ENCODE assay signal across 8 cellular contexts in genomic region chr16:84599528-84600202, GRCh38. TPM values are rescaled to one million over a fixed set of nuclear protein-coding genes. Genes with fewer than 3 reads are reported as not detected.
DNase-seq lines count a peak whose midpoint lies in the region; ATAC-seq and TF ChIP-seq lines count a peak whose summit lies in the region.

No MANE protein-coding gene starts in this region.

- no peak for TF ChIP-seq EP300 in transverse colon (IDR thresholded peaks at IDR 0.05; ENCODE audit: low read depth)

- TF ChIP-seq CTCF in OCI-LY3 (IDR thresholded peaks at IDR 0.05; ENCODE audit: low read depth, low read length) (no peak), cardiac muscle cell (IDR thresholded peaks at IDR 0.05; ENCODE audit: low read depth, low read length) (no peak), osteocyte (IDR thresholded peaks at IDR 0.05) (no peak), transverse colon (IDR thresholded peaks at IDR 0.05) (no peak)

- intact Hi-C loops in transverse colon (cut with DNase I; ENCODE audit: low total_unique reads) = no loop called here

- H2AFZ ChIP-seq in GM23248 (peak overlapping the region; percentile 58), OCI-LY3 (ENCODE audit: low read depth, low read length) (no peak overlapping the region)

- H3K9ac ChIP-seq in GM23248 (peak overlapping the region; percentile 75), OCI-LY3 (ENCODE audit: low read length) (peak overlapping the region; percentile 92)

- H3K79me2 ChIP-seq in GM23248 (ENCODE audit: insufficient read depth) (peaks cover 81% of the 10 kb centered on the region), OCI-LY3 (ENCODE audit: low read length) (peaks cover 82% of the 10 kb centered on the region)

- 9 to 15% methylated on average over 11 to 12 of the region's 12 CpGs for WGBS in GM23248 (ENCODE audit: low coverage in 1 of 2, low lambda C conversion rate in 2 of 2, missing lambda C conversion rate in 2 of 2), 2 experiments
- 30 to 54% methylated on average over 6 to 12 of the region's 12 CpGs for WGBS in transverse colon (ENCODE audit: low coverage in 1 of 2), 2 donors

- H3K9me3 Mint-ChIP-seq in activated naive CD8-positive, alpha-beta T cell treated with anti-CD3 and anti-CD28 coated beads for 36 hours = no peaks in the 10 kb centered on the region
- no peaks in the 10 kb centered on the region for H3K9me3 Mint-ChIP-seq in osteocyte (ENCODE audit: unreplicated experiment)

- H3K4me3 ChIP-seq in GM23248 = peak overlapping the region; percentile 57
- peak overlapping the region; percentile 66 for H3K4me3 ChIP-seq in OCI-LY3 (ENCODE audit: low read length)
- no peak overlapping the region for H3K4me3 ChIP-seq in cardiac muscle cell
- peak overlapping the region in 1 of 4 donors; percentile 19 for H3K4me3 ChIP-seq in transverse colon

- H3K27me3 Mint-ChIP-seq in activated naive CD8-positive, alpha-beta T cell treated with anti-CD3 and anti-CD28 coated beads for 36 hours = no peaks in the 10 kb centered on the region
- no peaks in the 10 kb centered on the region for H3K27me3 Mint-ChIP-seq in osteocyte (ENCODE audit: unreplicated experiment)

- in situ Hi-C loops in GM23248 (cut with MboI) (no loop called here), transverse colon (cut with MboI; ENCODE audit: low pct_ligation_motif_present in 1 of 4, low pct_unique_long_range_greater_than_20kb in 1 of 4, low sequenced_read_pairs in 3 of 4) (no loop called here)

- H3K27ac Mint-ChIP-seq in activated naive CD8-positive, alpha-beta T cell treated with anti-CD3 and anti-CD28 coated beads for 36 hours = peak overlapping the region; percentile 99
- peak overlapping the region; percentile 94 for H3K27ac Mint-ChIP-seq in osteocyte (ENCODE audit: unreplicated experiment)

- peak overlapping the region; percentile 89 for H3K27ac ChIP-seq in GM23248
- peak overlapping the region; percentile 88 for H3K27ac ChIP-seq in OCI-LY3 (ENCODE audit: low read length)
- H3K27ac ChIP-seq in cardiac muscle cell = peak overlapping the region; percentile 74
- H3K27ac ChIP-seq in transverse colon = peak overlapping the region; percentile 72 to 85 (median 81)

- H3F3A ChIP-seq in GM23248 (ENCODE audit: insufficient read depth) = peaks cover 39% of the 10 kb centered on the region

- H3K4me1 ChIP-seq in GM23248 (ENCODE audit: insufficient read depth) (peaks cover 46% of the 10 kb centered on the region), OCI-LY3 (ENCODE audit: low read length) (peaks cover 93% of the 10 kb centered on the region), cardiac muscle cell (ENCODE audit: low read depth) (peaks cover 45% of the 10 kb centered on the region), transverse colon (peaks cover 36 to 74% (median 55%) of the 10 kb centered on the region in 4 donors)

- H3K4me2 ChIP-seq in GM23248 (ENCODE audit: unreplicated experiment) = peak overlapping the region; percentile 93
- H3K4me2 ChIP-seq in OCI-LY3 (ENCODE audit: low read length) = peak overlapping the region; percentile 93

- no peaks in the 10 kb centered on the region for H3K9me2 ChIP-seq in GM23248 (ENCODE audit: insufficient read depth)

- H3K27me3 ChIP-seq in GM23248 (replicated peaks; ENCODE audit: insufficient read depth) (no peaks in the 10 kb centered on the region), OCI-LY3 (ENCODE audit: low read depth, low read length) (no peaks in the 10 kb centered on the region), cardiac muscle cell (no peaks in the 10 kb centered on the region), transverse colon (no peaks in the 10 kb centered on the region)

- H3K4me1 Mint-ChIP-seq in activated naive CD8-positive, alpha-beta T cell treated with anti-CD3 and anti-CD28 coated beads for 36 hours = peaks cover 90% of the 10 kb centered on the region
- H3K4me1 Mint-ChIP-seq in osteocyte (ENCODE audit: unreplicated experiment) = peaks cover 70% of the 10 kb centered on the region

- H3K36me3 Mint-ChIP-seq in activated naive CD8-positive, alpha-beta T cell treated with anti-CD3 and anti-CD28 coated beads for 36 hours = peaks cover 56% of the 10 kb centered on the region
- H3K36me3 Mint-ChIP-seq in osteocyte (ENCODE audit: unreplicated experiment) = peaks cover 3% of the 10 kb centered on the region

- H3K9me3 ChIP-seq in GM23248 (ENCODE audit: low read depth) = no peaks in the 10 kb centered on the region
- H3K9me3 ChIP-seq in OCI-LY3 (ENCODE audit: insufficient read depth, low read length) = no peaks in the 10 kb centered on the region
- no peaks in the 10 kb centered on the region for H3K9me3 ChIP-seq in cardiac muscle cell (ENCODE audit: low read depth)
- no peaks in the 10 kb centered on the region for H3K9me3 ChIP-seq in transverse colon

- TF ChIP-seq POLR2A in transverse colon (IDR thresholded peaks at IDR 0.05) = peak; percentile 29

- H3K4me3 Mint-ChIP-seq in activated naive CD8-positive, alpha-beta T cell treated with anti-CD3 and anti-CD28 coated beads for 36 hours = peak overlapping the region; percentile 83
- peak overlapping the region; percentile 43 for H3K4me3 Mint-ChIP-seq in osteocyte (ENCODE audit: unreplicated experiment)

- peak; percentile 88 for DNase-seq in DMS 273 (lab: John Stamatoyannopoulos, UW; ENCODE audit: unreplicated experiment)
- peak; percentile 87 for DNase-seq in GM23248
- DNase-seq in activated naive CD8-positive, alpha-beta T cell treated with anti-CD3 and anti-CD28 coated beads for 36 hours = peak; percentile 85
- DNase-seq in cardiac muscle cell (ENCODE audit: low read depth in 1 of 2, low spot score in 1 of 2) = peak; percentile 60 to 94
- peak; percentile 90 for DNase-seq in osteocyte (ENCODE audit: extremely low spot score, unreplicated experiment)
- DNase-seq in transverse colon = peak; percentile 50

- no peak for ATAC-seq in HG03280 (IDR thresholded peaks at IDR 0.05; ENCODE audit: unreplicated experiment)

- no peaks in the 10 kb centered on the region for H4K20me1 ChIP-seq in GM23248 (ENCODE audit: insufficient read depth)
- H4K20me1 ChIP-seq in OCI-LY3 (ENCODE audit: insufficient read depth, low read length) = peaks cover 39% of the 10 kb centered on the region

- H3K36me3 ChIP-seq in GM23248 (ENCODE audit: low read depth) (no peaks in the 10 kb centered on the region), OCI-LY3 (replicated peaks; ENCODE audit: low read depth, low read length) (peaks cover 49% of the 10 kb centered on the region), cardiac muscle cell (no peaks in the 10 kb centered on the region), transverse colon (no peaks in the 10 kb centered on the region)

RNA-seq across cellular contexts. Expression of gene COTL1, which starts 18.2 kb away (rescaled TPM):
- 144 and 145 TPM in 2 replicates for total RNA-seq in GM23248 (2014; rRNA removed; shearing (Covaris generic))
- polyA plus RNA-seq in GM23248 (2016; fragmentation: Nextera tagmentation; extraction: Ambion mirVana) (370 and 399 TPM in 2 replicates), cardiac muscle cell (70.2 and 83.5 TPM in 2 replicates)
- 100 to 1,000 TPM; 588 to 605 TPM for total RNA-seq in activated naive CD8-positive, alpha-beta T cell treated with anti-CD3 and anti-CD28 coated beads for 36 hours
- total RNA-seq in cardiac muscle cell (32.3 and 37.2 TPM in 2 replicates), osteocyte (102 and 103 TPM in 2 replicates), transverse colon (10 to 100 TPM; 31.1 to 78.9 (median 47.9) TPM)

RNA-seq across cellular contexts. Expression of gene KLHL36, which starts 48.6 kb away (rescaled TPM):
- total RNA-seq in GM23248 (2014; rRNA removed; shearing (Covaris generic)) = 68.0 and 83.9 TPM in 2 replicates
- polyA plus RNA-seq in GM23248 (2016; fragmentation: Nextera tagmentation; extraction: Ambion mirVana) (18.1 and 20.5 TPM in 2 replicates), cardiac muscle cell (14.5 and 19.2 TPM in 2 replicates)
- total RNA-seq in activated naive CD8-positive, alpha-beta T cell treated with anti-CD3 and anti-CD28 coated beads for 36 hours = 10 to 100 TPM; 32.6 to 34.8 TPM
- total RNA-seq in cardiac muscle cell (31.7 and 53.9 TPM in 2 replicates), osteocyte (49.0 and 50.0 TPM in 2 replicates), transverse colon (10 to 100 TPM; 38.0 to 75.5 (median 66.7) TPM)
